In the genomic region with DNA sequence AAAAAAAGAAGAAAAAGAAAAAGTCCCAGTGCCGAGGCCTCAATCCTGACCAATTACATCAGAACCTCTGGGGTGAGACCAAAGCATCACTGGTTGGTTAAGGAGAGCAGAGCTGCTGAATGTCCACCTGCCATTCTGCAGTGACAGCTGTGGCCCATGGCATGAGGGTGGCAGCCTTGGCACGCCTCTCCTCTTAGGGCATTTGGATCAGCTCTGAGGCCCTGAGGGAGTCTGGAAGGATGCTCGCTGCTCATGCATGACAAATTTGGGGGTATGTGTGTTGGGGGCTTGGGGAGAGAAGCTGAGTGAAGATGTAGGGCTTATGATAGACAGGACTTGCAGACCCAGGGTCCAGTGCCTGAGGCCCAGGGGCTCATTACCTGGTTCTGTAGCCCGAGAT, we compare ENCODE assay signal across 19 cellular contexts. TPM values are rescaled to one million over a fixed set of nuclear protein-coding genes. Genes with fewer than 3 reads are reported as not detected.
DNase-seq lines count a peak whose midpoint lies in the region; ATAC-seq and TF ChIP-seq lines count a peak whose summit lies in the region.
"Had no signal": no experiment of that assay in that cellular context is flagged by ENCODE, and none has a peak within 500 bp of the region (broad histone marks: within the 10 kb centered on the region; RNA-seq: fewer than 3 reads in every experiment).

No MANE protein-coding gene starts in this region.

- peak; percentile 42 for DNase-seq in activated CD8-positive, alpha-beta memory T cell treated with anti-CD3 and anti-CD28 coated beads for 24 hours
- DNase-seq in activated CD8-positive, alpha-beta memory T cell treated with anti-CD3 and anti-CD28 coated beads, Interleukin-2, amount 50 U/mL, for 48 hours, result no peak
- no peak for DNase-seq in left ventricle myocardium superior
- no peak for DNase-seq in cardiac septum (ENCODE audit: low spot score)
- no peak for DNase-seq in neuronal stem cell (ENCODE audit: low spot score)
- DNase-seq in suprapubic skin (ENCODE audit: low spot score in 2 of 2), result peak; percentile 28 to 40
- no peak for DNase-seq in endothelial cell (ENCODE audit: low spot score)
- DNase-seq in T-helper 1 cell, result no peak
- DNase-seq: C1 segment of cervical spinal cord; CD4-positive, CD25-positive, alpha-beta regulatory T cell; CD8-positive, alpha-beta memory T cell; COR-L47; DMS79 treated with DMSO at 0.1 percent for 48 hours; GF-D8; GOT3; H7; HFFc6 had no signal

- no peak overlapping the region for H3K14ac ChIP-seq in neuronal stem cell (ENCODE audit: low read length)

- no peak for TF ChIP-seq CTCF in suprapubic skin (IDR thresholded peaks at IDR 0.05)
- no peak for TF ChIP-seq CTCF in endothelial cell (IDR thresholded peaks at IDR 0.05; ENCODE audit: unreplicated experiment)

- no peak overlapping the region for H2AK5ac ChIP-seq in neuronal stem cell (ENCODE audit: low read depth, low read length)

- H3K18ac ChIP-seq in neuronal stem cell (ENCODE audit: low read length), result peak overlapping the region; percentile 13

- no peak overlapping the region for H4K91ac ChIP-seq in neuronal stem cell (ENCODE audit: low read depth, low read length, poor library complexity)

- ATAC-seq in left ventricle myocardium superior, result peak; percentile 38
- ATAC-seq: HCT116 had no signal

- intact Hi-C loops in left ventricle myocardium superior (cut with micrococcal nuclease) (no loop called here), cardiac septum (cut with DNase I) (no loop called here)

- H3K36me3 Mint-ChIP-seq in endothelial cell (ENCODE audit: low read depth, unreplicated experiment), result no peaks in the 10 kb centered on the region
- H3K36me3 Mint-ChIP-seq: CD4-positive, CD25-positive, alpha-beta regulatory T cell had no signal

- no peak overlapping the region for H2BK12ac ChIP-seq in neuronal stem cell (ENCODE audit: low read length)

- no peak overlapping the region for H3K4me3 ChIP-seq in neuronal stem cell (ENCODE audit: low read length in 2 of 2)
- H3K4me3 ChIP-seq in suprapubic skin, result no peak overlapping the region

- no peaks in the 10 kb centered on the region for H3K9me3 Mint-ChIP-seq in endothelial cell (ENCODE audit: unreplicated experiment)

- TF ChIP-seq EP300 in suprapubic skin (IDR thresholded peaks at IDR 0.05), result no peak

- no peaks in the 10 kb centered on the region for H3K4me1 Mint-ChIP-seq in endothelial cell (ENCODE audit: unreplicated experiment)
- H3K4me1 Mint-ChIP-seq: B cell; CD4-positive, CD25-positive, alpha-beta regulatory T cell; CD8-positive, alpha-beta memory T cell had no signal

- H3K9ac ChIP-seq in neuronal stem cell (ENCODE audit: low read depth, low read length, poor library complexity), result peak overlapping the region; percentile 50

- H3K27ac ChIP-seq in neuronal stem cell (replicated peaks; ENCODE audit: low read length) (no peak overlapping the region), suprapubic skin (no peak overlapping the region)

- H2BK15ac ChIP-seq in neuronal stem cell (ENCODE audit: low read length), result no peak overlapping the region

- H3K4me2 ChIP-seq in neuronal stem cell (ENCODE audit: insufficient read depth, low read length, poor library complexity, severe bottlenecking), result no peak overlapping the region

- H3K9me3 ChIP-seq in neuronal stem cell (replicated peaks in 1 of 2; ENCODE audit: control insufficient read depth in 2 of 2, insufficient read depth in 1 of 2, low read depth in 1 of 2, low read length in 2 of 2), result peaks cover 0 to 5% of the 10 kb centered on the region in 2 donors
- H3K9me3 ChIP-seq in suprapubic skin, result no peaks in the 10 kb centered on the region

- H3K23ac ChIP-seq in neuronal stem cell (ENCODE audit: low read depth, low read length, poor library complexity), result no peak overlapping the region

- H3K4ac ChIP-seq in neuronal stem cell (ENCODE audit: low read length), result no peak overlapping the region

- H4K8ac ChIP-seq in neuronal stem cell (ENCODE audit: low read depth, low read length), result no peak overlapping the region

- no peak overlapping the region for H3K27ac Mint-ChIP-seq in endothelial cell (ENCODE audit: unreplicated experiment)
- H3K27ac Mint-ChIP-seq: B cell; CD8-positive, alpha-beta memory T cell; HFFc6 had no signal

- no peaks in the 10 kb centered on the region for H3K79me1 ChIP-seq in neuronal stem cell (ENCODE audit: low read depth, low read length)

- no peak for TF ChIP-seq POLR2A in suprapubic skin (IDR thresholded peaks at IDR 0.05)

- H2BK5ac ChIP-seq in neuronal stem cell (ENCODE audit: low read length), result no peak overlapping the region

- no CpG with 5 or more reads among the region's 4 CpGs for WGBS in neuronal stem cell (ENCODE audit: extremely low coverage in 2 of 2, insufficient read length in 2 of 2, insufficient replicate concordance in 1 of 2), 2 donors
- WGBS in suprapubic skin, result 78% methylated on average over 3 of the region's 4 CpGs

- peaks cover 5% of the 10 kb centered on the region for H3K27me3 Mint-ChIP-seq in endothelial cell (ENCODE audit: unreplicated experiment)
- H3K27me3 Mint-ChIP-seq: B cell; CD8-positive, alpha-beta memory T cell had no signal

- H3K4me1 ChIP-seq in neuronal stem cell (ENCODE audit: control insufficient read depth in 2 of 2, insufficient read depth in 1 of 2, low read depth in 1 of 2, low read length in 2 of 2) (peaks cover 0 to under 1% of the 10 kb centered on the region in 2 donors), suprapubic skin (no peaks in the 10 kb centered on the region)

- H3K36me3 ChIP-seq in neuronal stem cell (replicated peaks in 1 of 2; ENCODE audit: control insufficient read depth in 2 of 2, insufficient read depth in 2 of 2, low read length in 2 of 2) (no peaks in the 10 kb centered on the region), suprapubic skin (no peaks in the 10 kb centered on the region)

- no peak overlapping the region for H2BK120ac ChIP-seq in neuronal stem cell (ENCODE audit: low read depth, low read length)

- H2AFZ ChIP-seq in neuronal stem cell (ENCODE audit: low read length), result no peak overlapping the region

- H3K27me3 ChIP-seq in neuronal stem cell (ENCODE audit: control insufficient read depth in 3 of 3, insufficient read depth in 3 of 3, low read depth in 1 of 3, low read length in 3 of 3) (no peaks in the 10 kb centered on the region), suprapubic skin (no peaks in the 10 kb centered on the region)

- H3K4me3 Mint-ChIP-seq in endothelial cell (ENCODE audit: unreplicated experiment), result no peak overlapping the region
- H3K4me3 Mint-ChIP-seq: B cell; CD4-positive, CD25-positive, alpha-beta regulatory T cell; CD8-positive, alpha-beta memory T cell; HFFc6 had no signal

RNA-seq across cellular contexts. Expression of a gene that starts 26.3 kb away (rescaled TPM):
- 274 TPM for total RNA-seq in left ventricle myocardium superior
- total RNA-seq in cardiac septum, result 150 TPM
- 0.10 TPM for polyA plus RNA-seq in neuronal stem cell (2013, experiment 1 of 2)
- polyA plus RNA-seq in neuronal stem cell (2013, experiment 2 of 2), result 0.11 TPM
- total RNA-seq in suprapubic skin, result under 1 TPM in 2 of 4 donors, not detected in 2; 0.13 to 0.32 TPM
- 0.95 TPM for total RNA-seq in endothelial cell (ENCODE audit: unreplicated experiment)
- total RNA-seq: CD4-positive, CD25-positive, alpha-beta regulatory T cell had no signal
- polyA plus RNA-seq: CD4-positive, CD25-positive, alpha-beta regulatory T cell; CD8-positive, alpha-beta memory T cell had no signal

RNA-seq across cellular contexts. Expression of a gene that starts 32.4 kb away (rescaled TPM):
- total RNA-seq in left ventricle myocardium superior (1.3 TPM), cardiac septum (3.0 TPM), suprapubic skin (1 to 10 TPM; 1.8 to 3.2 (median 2.1) TPM), endothelial cell (ENCODE audit: unreplicated experiment) (22.4 TPM)
- polyA plus RNA-seq in neuronal stem cell (2013, experiment 1 of 2), result 62.3 TPM
- polyA plus RNA-seq in neuronal stem cell (2013, experiment 2 of 2), result 65.4 TPM

RNA-seq across cellular contexts. Expression of a gene that starts 32.9 kb away (rescaled TPM):
- total RNA-seq in left ventricle myocardium superior (89.2 TPM), cardiac septum (86.9 TPM), suprapubic skin (10 to 100 TPM; 49.1 to 74.8 (median 60.7) TPM), endothelial cell (ENCODE audit: unreplicated experiment) (78.4 TPM)
- 41.2 TPM for polyA plus RNA-seq in neuronal stem cell (2013, experiment 1 of 2)
- 42.9 TPM for polyA plus RNA-seq in neuronal stem cell (2013, experiment 2 of 2)

Comparison
In these comparisons a context has a peak if more than half of its experiments do, and no peak if none do; other contexts are left out.
1. DNase-seq: peak in activated CD8-positive, alpha-beta memory T cell treated with anti-CD3 and anti-CD28 coated beads for 24 hours (single experiment) and suprapubic skin (2 of 2); none in activated CD8-positive, alpha-beta memory T cell treated with anti-CD3 and anti-CD28 coated beads, Interleukin-2, amount 50 U/mL, for 48 hours (single experiment), left ventricle myocardium superior (single experiment), cardiac septum (single experiment), neuronal stem cell (single experiment), endothelial cell (single experiment) and T-helper 1 cell (0 of 5).
2. RNA of a gene that starts 26.3 kb away (total RNA-seq): 274 TPM in left ventricle myocardium superior (single experiment) and 150 TPM in cardiac septum (single experiment); 0.95 TPM in endothelial cell (single experiment) and 0.13 to 0.32 TPM in suprapubic skin; every median in the first group is over 10 times any median in the second.